Comparison of ENCODE assay signal across 18 cellular contexts in genomic region chr19:34588249-34588648, GRCh38.
"Had no signal": no experiment of that assay in that cellular context is flagged by ENCODE, and none has a peak within 500 bp of the region (broad histone marks: within the 10 kb centered on the region; RNA-seq: fewer than 3 reads in every experiment).

No MANE protein-coding gene starts in this region.

- H3K4me3 ChIP-seq: dorsolateral prefrontal cortex, lower lobe of right lung, spleen, upper lobe of right lung had no signal

- H3K27ac ChIP-seq: dorsolateral prefrontal cortex, epithelial cell of prostate, lower lobe of right lung, spleen, upper lobe of right lung had no signal

- H3K9me3 ChIP-seq: upper lobe of right lung had no signal

- DNase-seq: activated CD4-positive, CD25-positive, alpha-beta regulatory T cell; activated naive CD4-positive, alpha-beta T cell; activated naive CD8-positive, alpha-beta T cell treated with anti-CD3 and anti-CD28 coated beads, Interleukin-2, amount 10 ng/mL, durations not matched to agents 7 days and 5 days; activated T-cell treated with anti-CD3 and anti-CD28 coated beads for 4 hours; amygdala; dorsolateral prefrontal cortex; foreskin fibroblast; hypothalamus; islet precursor cell; lower lobe of right lung; nucleus accumbens; retina; spleen; stimulated activated CD4-positive, alpha-beta T cell treated with anti-CD3 and anti-CD28 coated beads, Interleukin-4, amount 100 ng/mL, for 4 hours; stimulated activated naive CD4-positive, alpha-beta T cell; T1000; upper lobe of right lung had no signal

- H3K36me3 ChIP-seq: lower lobe of right lung, spleen, upper lobe of right lung had no signal

- H3K27me3 ChIP-seq: dorsolateral prefrontal cortex, spleen, upper lobe of right lung had no signal

- H3K4me1 ChIP-seq: lower lobe of right lung, spleen, upper lobe of right lung had no signal
